ENCODE assay signal across 11 cellular contexts in the genomic region with DNA sequence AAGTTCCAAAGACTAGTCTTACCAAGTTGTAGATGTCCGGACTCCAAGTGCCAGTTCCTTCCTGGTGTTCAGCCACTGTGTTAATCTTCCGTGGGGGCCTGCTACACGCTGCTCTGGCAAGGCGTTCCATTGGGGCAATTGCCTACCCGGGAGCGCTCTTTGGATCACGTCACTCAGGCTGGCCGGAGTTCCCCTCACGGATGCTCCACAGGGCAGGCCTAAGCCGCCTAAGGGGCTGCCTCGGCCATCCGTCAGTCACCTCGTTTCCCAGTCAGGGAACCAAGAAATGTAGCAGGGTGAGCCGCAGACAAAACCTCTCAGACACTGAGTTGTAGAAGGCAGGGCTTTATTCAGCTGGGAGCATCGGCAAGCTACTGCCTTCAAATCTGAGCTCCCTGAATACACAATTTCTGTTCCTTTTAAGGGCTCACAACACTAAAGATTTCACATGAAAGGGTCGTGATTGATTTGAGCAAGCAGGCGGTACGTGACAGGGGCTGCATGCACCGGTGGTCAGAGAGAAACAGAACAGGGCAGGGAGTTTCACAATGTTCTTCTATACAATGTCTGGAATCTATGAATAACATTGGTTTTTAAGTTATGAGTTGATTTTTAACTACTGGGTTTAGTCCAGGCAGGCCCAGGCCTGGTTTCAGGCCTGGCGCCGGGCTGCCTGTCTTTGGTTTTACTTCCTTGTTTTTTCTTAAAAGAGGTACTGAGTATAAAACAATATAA. TPM values are rescaled to one million over a fixed set of nuclear protein-coding genes. Genes with fewer than 3 reads are reported as not detected.
DNase-seq lines count a peak whose midpoint lies in the region; ATAC-seq and TF ChIP-seq lines count a peak whose summit lies in the region.
"Not testable (repeated sequence)": the region's sequence is repeated elsewhere in the genome, so short reads cannot be mapped to it uniquely, and the experiment has no call there.
"Had no signal": no experiment of that assay in that cellular context is flagged by ENCODE, and none has a peak within 500 bp of the region (broad histone marks: within the 10 kb centered on the region; RNA-seq: fewer than 3 reads in every experiment).

No MANE protein-coding gene starts in this region.

- H4K20me1 ChIP-seq in BLaER1 treated with 17β-estradiol and CSF1 and Interleukin-3, amounts not matched to agents 10 nM and 100 nM; OCI-LY1 (ENCODE audit: insufficient read depth, low read length); neural progenitor cell (ENCODE audit: low read depth): not testable (repeated sequence)

- not testable (repeated sequence) for H3K4me1 Mint-ChIP-seq in neural progenitor cell

- H3K9me2 ChIP-seq in OCI-LY1 (ENCODE audit: low read depth, low read length), result not testable (repeated sequence)

- TF ChIP-seq CTCF in OCI-LY1 (IDR thresholded peaks at IDR 0.05; ENCODE audit: low read length); esophagus squamous epithelium (IDR thresholded peaks at IDR 0.05); neural progenitor cell (IDR thresholded peaks at IDR 0.05): not testable (repeated sequence)

- H3K4me1 ChIP-seq in BLaER1 treated with 17β-estradiol and CSF1 and Interleukin-3, amounts not matched to agents 10 nM and 100 nM, result peaks cover 6 to 24% (median 11%) of the 10 kb centered on the region in 10 experiments; a peak in 15 of 20 replicates
- peaks cover 26% of the 10 kb centered on the region for H3K4me1 ChIP-seq in OCI-LY1 (ENCODE audit: insufficient read depth, low read length, severe bottlenecking)
- H3K4me1 ChIP-seq in esophagus squamous epithelium, result peaks cover 13 to 76% (median 31%) of the 10 kb centered on the region in 3 donors
- H3K4me1 ChIP-seq in neural progenitor cell, result not testable (repeated sequence)

- peak overlapping the region; percentile 72 for H3K27ac Mint-ChIP-seq in neural progenitor cell

- H3K79me2 ChIP-seq in OCI-LY1 (ENCODE audit: insufficient read depth, low read length); neural progenitor cell (ENCODE audit: low read depth): not testable (repeated sequence)

- H3K36me3 Mint-ChIP-seq in neural progenitor cell, result not testable (repeated sequence)

- H3K9ac ChIP-seq in BLaER1 treated with 17β-estradiol and CSF1 and Interleukin-3, amounts not matched to agents 10 nM and 100 nM, result peak overlapping the region in 6 of 11 experiments; percentile 18 to 56 (median 48); a peak in 9 of 22 replicates
- H3K9ac ChIP-seq in OCI-LY1 (ENCODE audit: low read length), result peak overlapping the region; percentile 41; the same call in 1 of the 2 replicates
- H3K9ac ChIP-seq in neural progenitor cell, result not testable (repeated sequence)

- H3K4me3 ChIP-seq in BLaER1 treated with 17β-estradiol and CSF1 and Interleukin-3, amounts not matched to agents 10 nM and 100 nM; OCI-LY1 (ENCODE audit: low read depth, low read length, poor library complexity, severe bottlenecking); neural progenitor cell: not testable (repeated sequence)
- H3K4me3 ChIP-seq in esophagus squamous epithelium, result peak overlapping the region; percentile 11 to 53 (median 31)

- intact Hi-C loops in esophagus squamous epithelium (cut with DNase I), result not testable (repeated sequence)

- ATAC-seq in GM18861 (IDR thresholded peaks at IDR 0.05; ENCODE audit: unreplicated experiment) (peak; percentile 26), GM19463 (IDR thresholded peaks at IDR 0.05; ENCODE audit: unreplicated experiment) (peak; percentile 35), HG02678 (IDR thresholded peaks at IDR 0.05; ENCODE audit: unreplicated experiment) (peak; percentile 27), HG03139 (IDR thresholded peaks at IDR 0.05; ENCODE audit: unreplicated experiment) (peak; percentile 27)

- peak overlapping the region; percentile 24 for H3K4me3 Mint-ChIP-seq in neural progenitor cell

- WGBS in esophagus squamous epithelium, 2 donors, result 37 to 51% methylated on average over 10 to 20 of the region's 21 CpGs

- not testable (repeated sequence) for H3K27me3 Mint-ChIP-seq in neural progenitor cell (ENCODE audit: insufficient read depth, low read depth)

- peak overlapping the region; percentile 81 for H2AFZ ChIP-seq in OCI-LY1 (ENCODE audit: low read length)
- H2AFZ ChIP-seq in neural progenitor cell (replicated peaks), result peak overlapping the region; percentile 26

- H3F3A ChIP-seq in OCI-LY1 (ENCODE audit: insufficient read depth, low read length); neural progenitor cell (ENCODE audit: low read depth): not testable (repeated sequence)

- H3K27me3 ChIP-seq in BLaER1 treated with 17β-estradiol and CSF1 and Interleukin-3, amounts not matched to agents 10 nM and 100 nM; OCI-LY1 (ENCODE audit: insufficient read depth, low read length); esophagus squamous epithelium; neural progenitor cell: not testable (repeated sequence)

- H3K9me3 Mint-ChIP-seq in neural progenitor cell, result not testable (repeated sequence)

- not testable (repeated sequence) for DNase-seq in esophagus squamous epithelium (lab: John Stamatoyannopoulos, UW); neural progenitor cell (ENCODE audit: low spot score)

- peaks cover 7 to 20% (median 16%) of the 10 kb centered on the region in 11 experiments; a peak in 19 of 22 replicates for H3K9me3 ChIP-seq in BLaER1 treated with 17β-estradiol and CSF1 and Interleukin-3, amounts not matched to agents 10 nM and 100 nM (replicated peaks in 1 of 11)
- not testable (repeated sequence) for H3K9me3 ChIP-seq in OCI-LY1 (ENCODE audit: low read length); esophagus squamous epithelium; neural progenitor cell (ENCODE audit: low read depth)

- H3K36me3 ChIP-seq in BLaER1 treated with 17β-estradiol and CSF1 and Interleukin-3, amounts not matched to agents 10 nM and 100 nM; OCI-LY1 (ENCODE audit: insufficient read depth, low read length); esophagus squamous epithelium; neural progenitor cell: not testable (repeated sequence)

- H3K4me2 ChIP-seq in BLaER1 treated with 17β-estradiol and CSF1 and Interleukin-3, amounts not matched to agents 10 nM and 100 nM, result peak overlapping the region in 9 of 11 experiments; percentile 26 to 60 (median 37); a peak in 12 of 22 replicates
- peak overlapping the region; percentile 9; the same call in 1 of the 2 replicates for H3K4me2 ChIP-seq in OCI-LY1 (ENCODE audit: low read length)
- H3K4me2 ChIP-seq in neural progenitor cell, result not testable (repeated sequence)

- peak overlapping the region; percentile 9 to 77 (median 61); a peak in 18 of 22 replicates for H3K27ac ChIP-seq in BLaER1 treated with 17β-estradiol and CSF1 and Interleukin-3, amounts not matched to agents 10 nM and 100 nM
- H3K27ac ChIP-seq in OCI-LY1 (ENCODE audit: low read depth, low read length, poor library complexity, severe bottlenecking) (peak overlapping the region; percentile 77), esophagus squamous epithelium (peak overlapping the region; percentile 84 to 90 (median 88))
- H3K27ac ChIP-seq in neural progenitor cell, result not testable (repeated sequence)

- peak in 1 of 4 donors; percentile 29 for TF ChIP-seq POLR2A in esophagus squamous epithelium (IDR thresholded peaks at IDR 0.05)

RNA-seq across cellular contexts. Expression of a gene that starts 1.7 kb away (rescaled TPM):
- 100 to 1,000 TPM; 132 to 352 (median 320) TPM for total RNA-seq in esophagus squamous epithelium
- total RNA-seq in neural progenitor cell (ENCODE audit: low replicate concordance), result not detected in 2 replicates
- total RNA-seq: frontal cortex, SJCRH30 had no signal

RNA-seq across cellular contexts. Expression of a gene that starts 22.5 kb away (rescaled TPM):
- total RNA-seq in esophagus squamous epithelium (10 to 100 TPM in 3 of 4 donors, 1 to 10 TPM in 1; 6.7 to 15.0 (median 12.2) TPM), neural progenitor cell (ENCODE audit: low replicate concordance) (1.4 and 2.7 TPM in 2 replicates)

RNA-seq across cellular contexts. Expression of a gene that starts 32.6 kb away (rescaled TPM):
- total RNA-seq in esophagus squamous epithelium (100 to 1,000 TPM; 137 to 289 (median 182) TPM), neural progenitor cell (ENCODE audit: low replicate concordance) (127 and 181 TPM in 2 replicates)

RNA-seq across cellular contexts. Expression of a gene that starts 53.5 kb away (rescaled TPM):
- total RNA-seq in esophagus squamous epithelium, result not detected
- total RNA-seq in neural progenitor cell (ENCODE audit: low replicate concordance), result not detected in 2 replicates
- total RNA-seq: breast epithelium, frontal cortex, SJCRH30 had no signal

Comparison
In these comparisons a context has a peak if more than half of its experiments do, and no peak if none do; other contexts are left out.
1. RNA of a gene that starts 1.7 kb away (total RNA-seq): 132 to 352 TPM in esophagus squamous epithelium; not detected in neural progenitor cell; every median in the first group is over 100 times any median in the second.
2. Peak in every context shown above with its lines, with median percentiles within 50 percentile points of each other: ATAC-seq.